Comparison of ENCODE assay signal across 19 cellular contexts in genomic region chr1:43225168-43225567, GRCh38. TPM values are rescaled to one million over a fixed set of nuclear protein-coding genes. Genes with fewer than 3 reads are reported as not detected.
DNase-seq lines count a peak whose midpoint lies in the region; ATAC-seq, FAIRE-seq and TF ChIP-seq lines count a peak whose summit lies in the region.
"Had no signal": no experiment of that assay in that cellular context is flagged by ENCODE, and none has a peak within 500 bp of the region (broad histone marks: within the 10 kb centered on the region; RNA-seq: fewer than 3 reads in every experiment).

No MANE protein-coding gene starts in this region.

- H3K9me1 ChIP-seq in endothelial cell of umbilical vein (replicated peaks; ENCODE audit: control insufficient read depth, extremely low read depth, insufficient read depth, low read length): no peaks in the 10 kb centered on the region

- DNase-seq in stimulated activated naive CD8-positive, alpha-beta T cell treated with anti-CD3 and anti-CD28 coated beads, Interleukin-15, amount 100 ng/mL, for 72 hours: no peak
- no peak for DNase-seq in stimulated activated naive CD8-positive, alpha-beta T cell treated with anti-CD3 and anti-CD28 coated beads, Interleukin-15, Interleukin-2, amounts not matched to agents 100 U/mL and 50 U/mL, for 24 hours
- DNase-seq in OCI-LY7 (ENCODE audit: low spot score): peak; percentile 40
- peak; percentile 26 for DNase-seq in endothelial cell of umbilical vein (ENCODE audit: low read depth, low spot score)
- DNase-seq in urothelium cell line (ENCODE audit: low spot score): peak; percentile 37
- DNase-seq in glomerular visceral epithelial cell (ENCODE audit: extremely low spot score): no peak
- no peak for DNase-seq in NCI-H1694 treated with DMSO at 0.1 percent for 48 hours (lab: John Stamatoyannopoulos, UW)
- no peak for DNase-seq in omental fat pad (ENCODE audit: low spot score)
- DNase-seq: activated CD8-positive, alpha-beta T cell treated with anti-CD3 and anti-CD28 coated beads, Interleukin-2, amount 10 ng/mL, durations not matched to agents 7 days and 5 days; activated effector memory CD4-positive, alpha-beta T cell treated with anti-CD3 and anti-CD28 coated beads, Interleukin-2, amount 50 U/mL, for 16 hours; body of pancreas; heart right ventricle; naive B cell; NCI-H2029 treated with DMSO at 0.1 percent for 48 hours; psoas muscle; trophoblast cell had no signal

- peak; percentile 34; the same call in 1 of the 2 replicates for TF ChIP-seq CTCF in OCI-LY7 (conservative IDR thresholded peaks at IDR 0.05; ENCODE audit: low read length)
- no peak for TF ChIP-seq CTCF in endothelial cell of umbilical vein (IDR thresholded peaks at IDR 0.05; ENCODE audit: extremely low read depth in 1 of 2, insufficient read depth in 1 of 2, low read depth in 1 of 2, low read length in 2 of 2)
- TF ChIP-seq CTCF in omental fat pad (IDR thresholded peaks at IDR 0.05): no peak

- no peak for TF ChIP-seq POLR2A in endothelial cell of umbilical vein (IDR thresholded peaks at IDR 0.05; ENCODE audit: low read depth, low read length)

- no peaks in the 10 kb centered on the region for H3K27me3 ChIP-seq in endothelial cell of umbilical vein (ENCODE audit: control insufficient read depth in 2 of 2, insufficient read depth in 2 of 2, low read length in 2 of 2)
- H3K27me3 ChIP-seq: body of pancreas, heart right ventricle had no signal

- H3K36me3 ChIP-seq in OCI-LY7 (ENCODE audit: insufficient read depth, low read length) (no peaks in the 10 kb centered on the region), endothelial cell of umbilical vein (ENCODE audit: control insufficient read depth in 2 of 2, extremely low read depth in 1 of 2, insufficient read depth in 2 of 2, low read length in 2 of 2) (no peaks in the 10 kb centered on the region)
- H3K36me3 ChIP-seq: heart right ventricle had no signal

- H3K27ac ChIP-seq in OCI-LY7 (ENCODE audit: low read depth, low read length, poor library complexity, severe bottlenecking): no peak overlapping the region
- no peak overlapping the region for H3K27ac ChIP-seq in endothelial cell of umbilical vein (ENCODE audit: insufficient read depth, low read depth, low read length)
- H3K27ac ChIP-seq: body of pancreas, heart right ventricle, psoas muscle, SK-N-MC had no signal

- no peak overlapping the region for H3K9ac ChIP-seq in endothelial cell of umbilical vein (replicated peaks; ENCODE audit: extremely low read depth, insufficient read depth, low read length)

- H3K9me3 Mint-ChIP-seq in stimulated activated naive CD8-positive, alpha-beta T cell treated with anti-CD3 and anti-CD28 coated beads, Interleukin-15, amount 100 ng/mL, for 72 hours: no peaks in the 10 kb centered on the region
- H3K9me3 Mint-ChIP-seq: naive B cell had no signal

- H4K20me1 ChIP-seq in OCI-LY7 (ENCODE audit: insufficient read depth, low read length) (no peaks in the 10 kb centered on the region), endothelial cell of umbilical vein (replicated peaks; ENCODE audit: control insufficient read depth, extremely low read depth, insufficient read depth, low read length) (no peaks in the 10 kb centered on the region)

- H3K79me2 ChIP-seq in OCI-LY7 (ENCODE audit: insufficient read depth, low read depth, low read length) (no peaks in the 10 kb centered on the region), endothelial cell of umbilical vein (ENCODE audit: control insufficient read depth, insufficient read depth, low read length) (no peaks in the 10 kb centered on the region)

- H3K9me3 ChIP-seq in OCI-LY7 (ENCODE audit: low read length) (no peaks in the 10 kb centered on the region), endothelial cell of umbilical vein (replicated peaks; ENCODE audit: control insufficient read depth, insufficient read depth, low read length) (no peaks in the 10 kb centered on the region)
- H3K9me3 ChIP-seq: body of pancreas, heart right ventricle, psoas muscle had no signal

- H3K4me1 Mint-ChIP-seq in stimulated activated naive CD8-positive, alpha-beta T cell treated with anti-CD3 and anti-CD28 coated beads, Interleukin-15, amount 100 ng/mL, for 72 hours: peaks cover 11% of the 10 kb centered on the region

- H3K27me3 Mint-ChIP-seq in stimulated activated naive CD8-positive, alpha-beta T cell treated with anti-CD3 and anti-CD28 coated beads, Interleukin-15, amount 100 ng/mL, for 72 hours: no peaks in the 10 kb centered on the region

- no peak overlapping the region for H3K27ac Mint-ChIP-seq in stimulated activated naive CD8-positive, alpha-beta T cell treated with anti-CD3 and anti-CD28 coated beads, Interleukin-15, amount 100 ng/mL, for 72 hours
- H3K27ac Mint-ChIP-seq: activated CD8-positive, alpha-beta T cell treated with anti-CD3 and anti-CD28 coated beads, Interleukin-2, amount 10 ng/mL, durations not matched to agents 7 days and 5 days had no signal

- dilution Hi-C loops in endothelial cell of umbilical vein (cut with MboI; ENCODE audit: extremely low pct_ligation_motif_present, low sequenced_read_pairs): loop anchor here (25.0 kb wide), 1 partner anchor 187 kb away; no protein-coding TSS in a partner anchor

- CTCF ChIA-PET in OCI-LY7 (lab: Charles Lee; ENCODE audit: unreplicated experiment) (no interaction called here), endothelial cell of umbilical vein (lab: Charles Lee) (interaction anchor here (2.0 to 2.2 kb wide), 2 partner anchors 151 to 189 kb away, joined by 7 to 13 read pairs; no protein-coding TSS in a partner anchor)

- H2AFZ ChIP-seq in OCI-LY7 (ENCODE audit: low read length): no peak overlapping the region
- H2AFZ ChIP-seq in endothelial cell of umbilical vein (ENCODE audit: low read depth, low read length): no peak overlapping the region

- BruUV-seq in OCI-LY7 (replicated peaks; lab: Mats Ljungman, UMichigan): no TSS peak
- no TSS peak for BruUV-seq in endothelial cell of umbilical vein (replicated peaks; lab: Mats Ljungman, UMichigan)

- intact Hi-C loops in OCI-LY7 (cut with micrococcal nuclease; ENCODE audit: unreplicated experiment): loop anchor here (10.0 kb wide), 1 partner anchor 430 kb away; the partner anchor contains the start of gene KDM4A
- intact Hi-C loops in endothelial cell of umbilical vein (cut with micrococcal nuclease): loop anchor here (5.0 kb wide), 1 partner anchor 142 kb away; the partner anchor contains the start of gene ELOVL1

- FAIRE-seq in endothelial cell of umbilical vein (lab: Jason Lieb, UNC) (peak; percentile 88), urothelium cell line (lab: Jason Lieb, UNC) (peak; percentile 32)

- peak; percentile 25 for ATAC-seq in stimulated activated naive CD8-positive, alpha-beta T cell treated with anti-CD3 and anti-CD28 coated beads, Interleukin-15, amount 100 ng/mL, for 72 hours
- no peak for ATAC-seq in stimulated activated naive CD8-positive, alpha-beta T cell treated with anti-CD3 and anti-CD28 coated beads, Interleukin-15, Interleukin-2, amounts not matched to agents 100 U/mL and 50 U/mL, for 24 hours
- no peak for ATAC-seq in omental fat pad (ENCODE audit: low FRiP score)
- ATAC-seq: activated CD8-positive, alpha-beta T cell treated with anti-CD3 and anti-CD28 coated beads, Interleukin-2, amount 10 ng/mL, durations not matched to agents 7 days and 5 days; body of pancreas; left lobe of liver had no signal

- POLR2A ChIA-PET in OCI-LY7 (lab: Charles Lee): interaction anchor here (0.6 to 0.7 kb wide), 2 partner anchors 10 to 805 kb away, joined by 3 read pairs; no protein-coding TSS in a partner anchor
- POLR2A ChIA-PET in endothelial cell of umbilical vein (lab: Charles Lee): no interaction called here

- H3K4me3 Mint-ChIP-seq in stimulated activated naive CD8-positive, alpha-beta T cell treated with anti-CD3 and anti-CD28 coated beads, Interleukin-15, amount 100 ng/mL, for 72 hours: no peak overlapping the region
- H3K4me3 Mint-ChIP-seq: activated CD8-positive, alpha-beta T cell treated with anti-CD3 and anti-CD28 coated beads, Interleukin-2, amount 10 ng/mL, durations not matched to agents 7 days and 5 days had no signal

- no peak overlapping the region for H3K4me3 ChIP-seq in OCI-LY7 (ENCODE audit: low read depth, low read length, poor library complexity, severe bottlenecking)
- no peak overlapping the region for H3K4me3 ChIP-seq in endothelial cell of umbilical vein (replicated peaks in 1 of 3; ENCODE audit: insufficient read depth in 1 of 3, low read depth in 1 of 3, low read length in 3 of 3)
- H3K4me3 ChIP-seq: body of pancreas, heart right ventricle, psoas muscle, SK-N-MC had no signal

- H3K4me2 ChIP-seq in OCI-LY7 (ENCODE audit: low read length) (no peak overlapping the region), endothelial cell of umbilical vein (ENCODE audit: insufficient read depth, low read length) (no peak overlapping the region)

- peaks cover 23% of the 10 kb centered on the region for H3K4me1 ChIP-seq in OCI-LY7 (ENCODE audit: insufficient read depth, low read length, poor library complexity, severe bottlenecking)
- H3K4me1 ChIP-seq in endothelial cell of umbilical vein (ENCODE audit: control insufficient read depth, extremely low read depth, insufficient read depth, low read length): no peaks in the 10 kb centered on the region
- H3K4me1 ChIP-seq: psoas muscle had no signal

- H3K9me2 ChIP-seq in OCI-LY7 (ENCODE audit: insufficient read depth, low read length): no peaks in the 10 kb centered on the region

RNA-seq across cellular contexts. Expression of gene TMEM125, which starts 44.6 kb away (rescaled TPM):
- not detected in 2 replicates for total RNA-seq in OCI-LY7 (2014; rRNA removed; shearing (Covaris generic))
- total RNA-seq in OCI-LY7 (2022): 0.23 and 0.44 TPM in 2 replicates
- total RNA-seq in endothelial cell of umbilical vein: not detected in 2 replicates
- polyA plus RNA-seq in endothelial cell of umbilical vein: 0.06 and 0.17 TPM in 2 replicates
- 0.11 and 0.12 TPM in 2 replicates for polyA plus RNA-seq in endothelial cell of umbilical vein (2011; cell fraction: cytosol; rRNA removed)
- 0.08 TPM in 1 of 2 replicates, not detected in the other for polyA plus RNA-seq in endothelial cell of umbilical vein (2011; cell fraction: nucleus; rRNA removed)
- polyA plus RNA-seq in endothelial cell of umbilical vein (2012): not detected in 2 replicates
- not detected in 2 replicates for polyA minus RNA-seq in endothelial cell of umbilical vein
- not detected for polyA minus RNA-seq in endothelial cell of umbilical vein (2011; cell fraction: cytosol; rRNA and poly(A)+ RNA removed)
- not detected in 2 replicates for polyA minus RNA-seq in endothelial cell of umbilical vein (2011; cell fraction: nucleus; rRNA and poly(A)+ RNA removed)
- 1 to 10 TPM in 1 of 4 donors, under 1 TPM in 1, not detected in 2; 0.24 to 1.0 TPM for total RNA-seq in omental fat pad
- total RNA-seq: activated CD8-positive, alpha-beta T cell treated with anti-CD3 and anti-CD28 coated beads, Interleukin-2, amount 10 ng/mL, durations not matched to agents 7 days and 5 days; HT1080; psoas muscle had no signal
- polyA plus RNA-seq: psoas muscle had no signal

RNA-seq across cellular contexts. Expression of gene CFAP57, which starts 53.0 kb away (rescaled TPM):
- 0.05 TPM in 1 of 2 replicates, not detected in the other for total RNA-seq in OCI-LY7 (2014; rRNA removed; shearing (Covaris generic))
- total RNA-seq in OCI-LY7 (2022) (0.17 and 0.26 TPM in 2 replicates), endothelial cell of umbilical vein (0.28 and 0.88 TPM in 2 replicates), omental fat pad (under 1 TPM in 2 of 4 donors, not detected in 2; 0.12 to 0.46 TPM)
- 0.83 and 0.91 TPM in 2 replicates for polyA plus RNA-seq in endothelial cell of umbilical vein
- 0.62 and 1.0 TPM in 2 replicates for polyA plus RNA-seq in endothelial cell of umbilical vein (2011; cell fraction: cytosol; rRNA removed)
- 5.5 and 6.1 TPM in 2 replicates for polyA plus RNA-seq in endothelial cell of umbilical vein (2011; cell fraction: nucleus; rRNA removed)
- polyA plus RNA-seq in endothelial cell of umbilical vein (2012): 0.54 and 0.68 TPM in 2 replicates
- polyA minus RNA-seq in endothelial cell of umbilical vein: 0.62 and 0.68 TPM in 2 replicates
- polyA minus RNA-seq in endothelial cell of umbilical vein (2011; cell fraction: cytosol; rRNA and poly(A)+ RNA removed): 0.41 TPM
- 0.72 and 0.87 TPM in 2 replicates for polyA minus RNA-seq in endothelial cell of umbilical vein (2011; cell fraction: nucleus; rRNA and poly(A)+ RNA removed)
- total RNA-seq: activated CD8-positive, alpha-beta T cell treated with anti-CD3 and anti-CD28 coated beads, Interleukin-2, amount 10 ng/mL, durations not matched to agents 7 days and 5 days; left lobe of liver had no signal

RNA-seq across cellular contexts. Expression of gene EBNA1BP2, which starts 53.1 kb away (rescaled TPM):
- total RNA-seq in OCI-LY7 (2014; rRNA removed; shearing (Covaris generic)): 65.4 and 105 TPM in 2 replicates
- 48.4 and 63.0 TPM in 2 replicates for total RNA-seq in OCI-LY7 (2022)
- 104 and 105 TPM in 2 replicates for total RNA-seq in endothelial cell of umbilical vein
- 32.1 and 47.8 TPM in 2 replicates for polyA plus RNA-seq in endothelial cell of umbilical vein
- polyA plus RNA-seq in endothelial cell of umbilical vein (2011; cell fraction: cytosol; rRNA removed): 82.4 and 90.7 TPM in 2 replicates
- 71.7 and 74.9 TPM in 2 replicates for polyA plus RNA-seq in endothelial cell of umbilical vein (2011; cell fraction: nucleus; rRNA removed)
- polyA plus RNA-seq in endothelial cell of umbilical vein (2012): 95.8 and 145 TPM in 2 replicates
- 37.6 and 43.6 TPM in 2 replicates for polyA minus RNA-seq in endothelial cell of umbilical vein
- polyA minus RNA-seq in endothelial cell of umbilical vein (2011; cell fraction: cytosol; rRNA and poly(A)+ RNA removed): 43.0 TPM
- polyA minus RNA-seq in endothelial cell of umbilical vein (2011; cell fraction: nucleus; rRNA and poly(A)+ RNA removed): 28.8 and 32.4 TPM in 2 replicates
- 100 to 1,000 TPM in 1 of 4 donors, 10 to 100 TPM in 3; 41.5 to 110 (median 49.9) TPM for total RNA-seq in omental fat pad

Comparison
In these comparisons a context has a peak if more than half of its experiments do, and no peak if none do; other contexts are left out.
1. DNase-seq: peak in OCI-LY7 (single experiment), endothelial cell of umbilical vein (single experiment) and urothelium cell line (single experiment); none in stimulated activated naive CD8-positive, alpha-beta T cell treated with anti-CD3 and anti-CD28 coated beads, Interleukin-15, amount 100 ng/mL, for 72 hours (0 of 2), stimulated activated naive CD8-positive, alpha-beta T cell treated with anti-CD3 and anti-CD28 coated beads, Interleukin-15, Interleukin-2, amounts not matched to agents 100 U/mL and 50 U/mL, for 24 hours (single experiment), glomerular visceral epithelial cell (single experiment), NCI-H1694 treated with DMSO at 0.1 percent for 48 hours (single experiment) and omental fat pad (single experiment).